13 cellular contexts compared by ENCODE assay signal in genomic region chr3:196127308-196128040, GRCh38. TPM values are rescaled to one million over a fixed set of nuclear protein-coding genes. Genes with fewer than 3 reads are reported as not detected.
DNase-seq lines count a peak whose midpoint lies in the region; ATAC-seq and TF ChIP-seq lines count a peak whose summit lies in the region.
"Had no signal": no experiment of that assay in that cellular context is flagged by ENCODE, and none has a peak within 500 bp of the region (broad histone marks: within the 10 kb centered on the region; RNA-seq: fewer than 3 reads in every experiment).

No MANE protein-coding gene starts in this region.

- no peaks in the 10 kb centered on the region for H3K36me3 Mint-ChIP-seq in WTC11

- H3K27me3 Mint-ChIP-seq in WTC11 (ENCODE audit: low read depth) = no peaks in the 10 kb centered on the region
- H3K27me3 Mint-ChIP-seq: activated B cell treated with CpG ODN at 0.5 μM for 24 hours had no signal

- ATAC-seq in WTC11 (no peak), upper lobe of right lung (peak; percentile 32), HG03442 (IDR thresholded peaks at IDR 0.05; ENCODE audit: unreplicated experiment) (no peak)
- ATAC-seq: foreskin keratinocyte had no signal

- POLR2A ChIA-PET in WTC11 (lab: Charles Lee) = interaction anchor here (0.7 kb wide), 1 partner anchor 79 kb away, joined by 4 read pairs; no protein-coding TSS in a partner anchor

- peak; percentile 21 for DNase-seq in stimulated activated CD4-positive, alpha-beta T cell treated with anti-CD3 and anti-CD28 coated beads, Interleukin-15, amount 100 ng/mL, for 24 hours
- no peak for DNase-seq in stimulated activated CD4-positive, alpha-beta T cell treated with anti-CD3 and anti-CD28 coated beads, Interleukin-12 subunit alpha, Interleukin-12 subunit beta, amount 100 ng/mL, for 4 hours
- DNase-seq in WTC11 (ENCODE audit: low spot score) (no peak), fibroblast of villous mesenchyme (ENCODE audit: low read depth) (peak; percentile 67), upper lobe of right lung (no peak), ureter (ENCODE audit: low spot score) (no peak), amniotic stem cell (lab: John Stamatoyannopoulos, UW) (no peak)
- DNase-seq: activated B cell treated with CpG ODN at 0.5 μM for 24 hours; foreskin keratinocyte; MG63; NCI-H748 treated with DMSO at 0.1 percent for 48 hours; stimulated activated naive CD4-positive, alpha-beta T cell treated with Interleukin-2 at 50 U/mL for 16 hours had no signal

- no peak overlapping the region for H3K27ac ChIP-seq in upper lobe of right lung
- H3K27ac ChIP-seq: foreskin keratinocyte had no signal

- no peaks in the 10 kb centered on the region for H3K4me1 ChIP-seq in upper lobe of right lung
- H3K4me1 ChIP-seq: foreskin keratinocyte had no signal

- H3K4me1 Mint-ChIP-seq in WTC11 = peaks cover 9% of the 10 kb centered on the region

- H3K4me3 Mint-ChIP-seq in WTC11 = no peak overlapping the region
- H3K4me3 Mint-ChIP-seq: activated B cell treated with CpG ODN at 0.5 μM for 24 hours had no signal

- no peak overlapping the region for H3K4me3 ChIP-seq in fibroblast of villous mesenchyme (ENCODE audit: low read depth, low read length)
- H3K4me3 ChIP-seq in upper lobe of right lung = no peak overlapping the region
- H3K4me3 ChIP-seq: MG63 had no signal

- peak overlapping the region; percentile 22; the same call in 1 of the 2 replicates for H3K27ac Mint-ChIP-seq in WTC11
- H3K27ac Mint-ChIP-seq: activated B cell treated with CpG ODN at 0.5 μM for 24 hours had no signal

- H3K27me3 ChIP-seq in upper lobe of right lung = no peaks in the 10 kb centered on the region
- H3K27me3 ChIP-seq: foreskin keratinocyte, MG63 had no signal

- no peaks in the 10 kb centered on the region for H3K9me3 ChIP-seq in upper lobe of right lung
- H3K9me3 ChIP-seq: MG63 had no signal

- no peaks in the 10 kb centered on the region for H3K36me3 ChIP-seq in upper lobe of right lung
- H3K36me3 ChIP-seq: MG63 had no signal

- intact Hi-C loops in upper lobe of right lung (cut with DNase I) = no loop called here

- CTCF ChIA-PET in WTC11 (lab: Charles Lee) = no interaction called here

- 0 out of 2 replicates have a peak, but pooled peaks cover 3% of the 10 kb centered on the region for H3K9me3 Mint-ChIP-seq in WTC11
- H3K9me3 Mint-ChIP-seq: activated B cell treated with CpG ODN at 0.5 μM for 24 hours had no signal

- no peak for TF ChIP-seq CTCF in WTC11 (IDR thresholded peaks at IDR 0.05)
- no peak for TF ChIP-seq CTCF in fibroblast of villous mesenchyme (IDR thresholded peaks at IDR 0.05; ENCODE audit: insufficient read depth, low read depth, low read length)
- no peak for TF ChIP-seq CTCF in upper lobe of right lung (IDR thresholded peaks at IDR 0.05)

TF ChIP-seq in WTC11, 78 proteins besides CTCF, POLR2A, EP300 and RAD21:
- TF ChIP-seq ZNF121 (CRISPR knock-in tag; IDR thresholded peaks at IDR 0.05) = peak; percentile 22; the same call in 1 of the 2 replicates
- TF ChIP-seq NFATC4 (CRISPR knock-in tag; IDR thresholded peaks at IDR 0.05) = no peak
TF ChIP-seq in WTC11: peak in this region for 1.

RNA-seq across cellular contexts. Expression of gene TFRC, which starts 45.6 kb away (rescaled TPM):
- 92.8 to 143 TPM (median 93.4 TPM) in 3 replicates for total RNA-seq in WTC11 (2021)
- 71.8 and 150 TPM in 2 replicates for total RNA-seq in fibroblast of villous mesenchyme
- total RNA-seq in upper lobe of right lung = 248 TPM
- total RNA-seq in ureter = 89.1 TPM

Comparison
In these comparisons a context has a peak if more than half of its experiments do, and no peak if none do; other contexts are left out.
1. DNase-seq: peak in stimulated activated CD4-positive, alpha-beta T cell treated with anti-CD3 and anti-CD28 coated beads, Interleukin-15, amount 100 ng/mL, for 24 hours (single experiment) and fibroblast of villous mesenchyme (single experiment); none in stimulated activated CD4-positive, alpha-beta T cell treated with anti-CD3 and anti-CD28 coated beads, Interleukin-12 subunit alpha, Interleukin-12 subunit beta, amount 100 ng/mL, for 4 hours (single experiment), WTC11 (single experiment), upper lobe of right lung (single experiment), ureter (single experiment) and amniotic stem cell (single experiment).